In the genomic region with DNA sequence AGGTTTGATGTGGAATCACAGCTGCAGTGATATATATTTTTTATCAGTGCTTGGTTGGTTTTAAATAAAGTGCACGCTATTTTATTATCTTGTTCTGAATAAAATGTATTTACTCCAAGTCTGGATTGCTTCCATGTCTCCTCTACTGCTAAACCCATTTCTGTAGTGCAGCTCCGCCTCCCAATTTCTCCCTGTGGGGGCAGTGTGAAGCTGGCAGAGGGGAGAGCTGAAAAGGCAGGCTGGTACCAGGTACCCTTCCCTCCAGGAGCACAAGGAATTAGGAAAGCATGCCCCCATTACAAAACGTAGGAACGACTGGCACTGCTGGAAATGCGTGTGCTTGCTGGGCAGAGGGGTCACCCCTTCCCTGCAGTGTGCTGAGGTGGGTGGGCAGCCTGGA, we compare ENCODE assay signal across 16 cellular contexts. TPM values are rescaled to one million over a fixed set of nuclear protein-coding genes. Genes with fewer than 3 reads are reported as not detected.
DNase-seq lines count a peak whose midpoint lies in the region; ATAC-seq, FAIRE-seq and TF ChIP-seq lines count a peak whose summit lies in the region.
"Had no signal": no experiment of that assay in that cellular context is flagged by ENCODE, and none has a peak within 500 bp of the region (broad histone marks: within the 10 kb centered on the region; RNA-seq: fewer than 3 reads in every experiment).

No MANE protein-coding gene starts in this region.

- TF ChIP-seq POLR2A in GM12892 (IDR thresholded peaks at IDR 0.05; ENCODE audit: low read depth, low read length), result no peak

- TF ChIP-seq CTCF in SK-N-SH (IDR thresholded peaks at IDR 0.05), result no peak
- no peak for TF ChIP-seq CTCF in WTC11 (IDR thresholded peaks at IDR 0.05)

- TF ChIP-seq EP300 in SK-N-SH (IDR thresholded peaks at IDR 0.05; ENCODE audit: borderline replicate concordance in 1 of 2, low read depth in 1 of 2, low read length in 1 of 2), result no peak

- H3K36me3 ChIP-seq in SK-N-SH (replicated peaks in 1 of 2; ENCODE audit: control insufficient read depth in 1 of 2, insufficient read depth in 2 of 2, low read length in 1 of 2), result peaks cover 6 to 34% of the 10 kb centered on the region in 2 experiments
- H3K36me3 ChIP-seq in neuronal stem cell (replicated peaks in 1 of 2; ENCODE audit: control insufficient read depth in 2 of 2, insufficient read depth in 2 of 2, low read length in 2 of 2), result peaks cover 41 to 73% of the 10 kb centered on the region in 2 donors

- 98% methylated on average over 2 of the region's 5 CpGs for WGBS in SK-N-SH (ENCODE audit: low lambda C conversion rate)
- no CpG with 5 or more reads among the region's 5 CpGs for WGBS in neuronal stem cell (ENCODE audit: extremely low coverage in 2 of 2, insufficient read length in 2 of 2, insufficient replicate concordance in 1 of 2), 2 donors

- H3K4me3 ChIP-seq in SK-N-SH (ENCODE audit: low read depth in 2 of 2, low read length in 1 of 2) (no peak overlapping the region), neuronal stem cell (ENCODE audit: low read length in 2 of 2) (no peak overlapping the region)

- no peak overlapping the region for H4K91ac ChIP-seq in neuronal stem cell (ENCODE audit: low read depth, low read length, poor library complexity)

- H3K27me3 Mint-ChIP-seq in WTC11 (ENCODE audit: low read depth), result no peaks in the 10 kb centered on the region; the same call in 1 of the 2 replicates

- CTCF ChIA-PET in SK-N-SH (lab: Yijun Ruan, JAX) (interaction anchor here (1.0 to 5.8 kb wide), 7 partner anchors 8 to 206 kb away, joined by 3 to 21 read pairs (median 5); no protein-coding TSS in a partner anchor), WTC11 (lab: Charles Lee) (interaction anchor here (0.7 to 1.8 kb wide), 6 partner anchors 8 to 892 kb away, joined by 3 to 7 read pairs (median 3); a partner anchor contains a TSS)

- no peak overlapping the region for H3K23ac ChIP-seq in neuronal stem cell (ENCODE audit: low read depth, low read length, poor library complexity)

- peak overlapping the region; percentile 51 for H2AK5ac ChIP-seq in neuronal stem cell (ENCODE audit: low read depth, low read length)

- H2AFZ ChIP-seq in SK-N-SH (ENCODE audit: low read depth) (no peak overlapping the region), neuronal stem cell (ENCODE audit: low read length) (no peak overlapping the region)

- no peak overlapping the region for H2BK12ac ChIP-seq in neuronal stem cell (ENCODE audit: low read length)

- H3K9me2 ChIP-seq in SK-N-SH, result no peaks in the 10 kb centered on the region

- POLR2A ChIA-PET in SK-N-SH (lab: Yijun Ruan, JAX), result interaction anchor here (1.7 kb wide), 1 partner anchor 9 kb away, joined by 5 read pairs; a partner anchor contains a TSS
- POLR2A ChIA-PET in WTC11 (lab: Charles Lee), result interaction anchor here (0.9 to 1.2 kb wide), 3 partner anchors 8 to 16 kb away, joined by 3 to 11 read pairs (median 8); a partner anchor contains a TSS

- no peak overlapping the region for H3K4ac ChIP-seq in neuronal stem cell (ENCODE audit: low read length)

- peak overlapping the region; percentile 29; the same call in 1 of the 2 replicates for H3K4me3 Mint-ChIP-seq in WTC11

- H3K9ac ChIP-seq in SK-N-SH (no peak overlapping the region), neuronal stem cell (ENCODE audit: low read depth, low read length, poor library complexity) (no peak overlapping the region)

- DNase-seq in SK-N-SH (peak; percentile 37), GM12892 (ENCODE audit: insufficient read length) (no peak), WTC11 (ENCODE audit: low spot score) (no peak), neuronal stem cell (ENCODE audit: low spot score) (no peak), NCI-H1436 (lab: John Stamatoyannopoulos, UW) (no peak)
- DNase-seq: activated CD4-positive, alpha-beta T cell treated with anti-CD3 and anti-CD28 coated beads for 48 hours; activated effector memory CD4-positive, alpha-beta T cell treated with Interleukin-2 at 50 U/mL for 16 hours; effector CD4-positive, alpha-beta T cell; mammary epithelial cell; MV-4-11 had no signal

- peak overlapping the region; percentile 13 for H3K14ac ChIP-seq in neuronal stem cell (ENCODE audit: low read length)

- peaks cover 12% of the 10 kb centered on the region for H3K79me2 ChIP-seq in SK-N-SH (ENCODE audit: insufficient read depth)

- H3F3A ChIP-seq in SK-N-SH (replicated peaks; ENCODE audit: insufficient read depth), result no peaks in the 10 kb centered on the region

- no peaks in the 10 kb centered on the region for H4K20me1 ChIP-seq in SK-N-SH (ENCODE audit: insufficient read depth)

- H3K18ac ChIP-seq in neuronal stem cell (ENCODE audit: low read length), result peak overlapping the region; percentile 77

- ATAC-seq in SK-N-SH treated with all-trans-retinoic acid at 6 μM for 48 hours (no peak), WTC11 (no peak), HG02885 (IDR thresholded peaks at IDR 0.05; ENCODE audit: poor library complexity, unreplicated experiment) (no peak), HG02938 (IDR thresholded peaks at IDR 0.05; ENCODE audit: unreplicated experiment) (no peak)

- FAIRE-seq in GM12892 (lab: Jason Lieb, UNC), result peak; percentile 64
- FAIRE-seq: pancreas had no signal

- no peaks in the 10 kb centered on the region for H3K9me3 Mint-ChIP-seq in WTC11

- H2BK5ac ChIP-seq in neuronal stem cell (ENCODE audit: low read length), result peak overlapping the region; percentile 77

- H3K27ac ChIP-seq in SK-N-SH (ENCODE audit: low read depth in 2 of 2, low read length in 1 of 2), result no peak overlapping the region; a peak in 1 of 4 replicates
- H3K27ac ChIP-seq in neuronal stem cell (replicated peaks; ENCODE audit: low read length), result no peak overlapping the region
- H3K27ac ChIP-seq: pancreas, spleen had no signal

- no peak overlapping the region for H4K8ac ChIP-seq in neuronal stem cell (ENCODE audit: low read depth, low read length)

- no peak overlapping the region for H3K4me2 ChIP-seq in SK-N-SH
- no peak overlapping the region for H3K4me2 ChIP-seq in neuronal stem cell (ENCODE audit: insufficient read depth, low read length, poor library complexity, severe bottlenecking)

- H3K4me1 Mint-ChIP-seq in WTC11, result peaks cover 20% of the 10 kb centered on the region

- peak overlapping the region; percentile 49 for H2BK120ac ChIP-seq in neuronal stem cell (ENCODE audit: low read depth, low read length)

- H3K27me3 ChIP-seq in SK-N-SH (ENCODE audit: insufficient read depth) (no peaks in the 10 kb centered on the region), neuronal stem cell (ENCODE audit: control insufficient read depth in 3 of 3, insufficient read depth in 3 of 3, low read depth in 1 of 3, low read length in 3 of 3) (no peaks in the 10 kb centered on the region)
- H3K27me3 ChIP-seq: pancreas had no signal

- H3K4me1 ChIP-seq in SK-N-SH (ENCODE audit: control insufficient read depth in 1 of 2, insufficient read depth in 2 of 2, low read depth in 1 of 2, low read length in 1 of 2), result peaks cover 7 to 28% of the 10 kb centered on the region in 2 experiments; a peak in 3 of 4 replicates
- peaks cover 11 to 15% of the 10 kb centered on the region in 2 donors for H3K4me1 ChIP-seq in neuronal stem cell (ENCODE audit: control insufficient read depth in 2 of 2, insufficient read depth in 1 of 2, low read depth in 1 of 2, low read length in 2 of 2)

- H3K79me1 ChIP-seq in neuronal stem cell (ENCODE audit: low read depth, low read length), result peaks cover 11% of the 10 kb centered on the region

- H2BK15ac ChIP-seq in neuronal stem cell (ENCODE audit: low read length), result peak overlapping the region; percentile 7

- no peaks in the 10 kb centered on the region for H3K9me3 ChIP-seq in SK-N-SH
- no peaks in the 10 kb centered on the region for H3K9me3 ChIP-seq in neuronal stem cell (replicated peaks in 1 of 2; ENCODE audit: control insufficient read depth in 2 of 2, insufficient read depth in 1 of 2, low read depth in 1 of 2, low read length in 2 of 2)
- H3K9me3 ChIP-seq: pancreas, spleen had no signal

- H3K27ac Mint-ChIP-seq in WTC11, result no peak overlapping the region

- TF ChIP-seq RAD21 in SK-N-SH (IDR thresholded peaks at IDR 0.05; ENCODE audit: low read length), result no peak

- peaks cover 16% of the 10 kb centered on the region for H3K36me3 Mint-ChIP-seq in WTC11

TF ChIP-seq in SK-N-SH treated with all-trans-retinoic acid at 6 μM for 48 hours, 23 proteins besides CTCF, POLR2A, EP300 and RAD21 (continues in another document):
- TF ChIP-seq ARNTL (CRISPR knock-in tag; IDR thresholded peaks at IDR 0.05; ENCODE audit: borderline replicate concordance, low read depth), result no peak

RNA-seq across cellular contexts. Expression of a gene that starts 0.9 kb away (rescaled TPM):
- 62.2 and 66.9 TPM in 2 replicates for polyA plus RNA-seq in SK-N-SH (2012; rRNA removed)
- polyA plus RNA-seq in SK-N-SH (2012; cell fraction: cytosol; rRNA removed), result 30.0 and 50.0 TPM in 2 replicates
- 225 and 315 TPM in 2 replicates for polyA plus RNA-seq in SK-N-SH (2012; cell fraction: nucleus; rRNA removed)
- polyA plus RNA-seq in GM12892 (2012; ENCODE audit: missing spikeins), result 4.3 TPM
- 110 to 114 TPM (median 114 TPM) in 3 replicates for total RNA-seq in WTC11 (2021)
- polyA plus RNA-seq in neuronal stem cell (2013, experiment 1 of 2), result 90.5 TPM
- polyA plus RNA-seq in neuronal stem cell (2013, experiment 2 of 2), result 91.3 TPM

RNA-seq across cellular contexts. Expression of a gene that starts 9.4 kb away (rescaled TPM):
- 38.0 and 52.7 TPM in 2 replicates for polyA plus RNA-seq in SK-N-SH (2012; rRNA removed)
- 33.3 and 44.2 TPM in 2 replicates for polyA plus RNA-seq in SK-N-SH (2012; cell fraction: cytosol; rRNA removed)
- polyA plus RNA-seq in SK-N-SH (2012; cell fraction: nucleus; rRNA removed), result 23.4 and 25.2 TPM in 2 replicates
- 49.8 TPM for polyA plus RNA-seq in GM12892 (2012; ENCODE audit: missing spikeins)
- total RNA-seq in WTC11 (2021), result 24.1 to 26.8 TPM (median 25.1 TPM) in 3 replicates
- polyA plus RNA-seq in neuronal stem cell (2013, experiment 1 of 2), result 64.1 TPM
- polyA plus RNA-seq in neuronal stem cell (2013, experiment 2 of 2), result 63.1 TPM

RNA-seq across cellular contexts. Expression of a gene that starts 16.9 kb away (rescaled TPM):
- 44.0 and 58.9 TPM in 2 replicates for polyA plus RNA-seq in SK-N-SH (2012; rRNA removed)
- 36.1 and 49.0 TPM in 2 replicates for polyA plus RNA-seq in SK-N-SH (2012; cell fraction: cytosol; rRNA removed)
- polyA plus RNA-seq in SK-N-SH (2012; cell fraction: nucleus; rRNA removed), result 55.2 and 72.4 TPM in 2 replicates
- polyA plus RNA-seq in GM12892 (2012; ENCODE audit: missing spikeins), result 103 TPM
- total RNA-seq in WTC11 (2021), result 103 to 116 TPM (median 105 TPM) in 3 replicates
- 80.3 TPM for polyA plus RNA-seq in neuronal stem cell (2013, experiment 1 of 2)
- 77.6 TPM for polyA plus RNA-seq in neuronal stem cell (2013, experiment 2 of 2)

RNA-seq across cellular contexts. Expression of a gene that starts 28.6 kb away (rescaled TPM):
- polyA plus RNA-seq in SK-N-SH (2012; rRNA removed), result 0.13 TPM in 1 of 2 replicates, not detected in the other
- 0.03 TPM in 1 of 2 replicates, not detected in the other for polyA plus RNA-seq in SK-N-SH (2012; cell fraction: cytosol; rRNA removed)
- polyA plus RNA-seq in SK-N-SH (2012; cell fraction: nucleus; rRNA removed), result 0.17 and 0.39 TPM in 2 replicates
- 62.6 TPM for polyA plus RNA-seq in GM12892 (2012; ENCODE audit: missing spikeins)
- 10.2 to 12.1 TPM (median 11.5 TPM) in 3 replicates for total RNA-seq in WTC11 (2021)
- 44.3 TPM for polyA plus RNA-seq in neuronal stem cell (2013, experiment 1 of 2)
- 45.8 TPM for polyA plus RNA-seq in neuronal stem cell (2013, experiment 2 of 2)

RNA-seq across cellular contexts. Expression of a gene that starts 48.2 kb away (rescaled TPM):
- polyA plus RNA-seq in SK-N-SH (2012; rRNA removed), result not detected in 2 replicates
- polyA plus RNA-seq in SK-N-SH (2012; cell fraction: cytosol; rRNA removed), result not detected in 2 replicates
- not detected in 2 replicates for polyA plus RNA-seq in SK-N-SH (2012; cell fraction: nucleus; rRNA removed)
- polyA plus RNA-seq in GM12892 (2012; ENCODE audit: missing spikeins), result 2.9 TPM
- total RNA-seq in WTC11 (2021), result 0.53 to 1.0 TPM (median 0.73 TPM) in 3 replicates
- polyA plus RNA-seq in neuronal stem cell (2013, experiment 1 of 2), result 0.21 TPM
- 0.24 TPM for polyA plus RNA-seq in neuronal stem cell (2013, experiment 2 of 2)
- total RNA-seq: mammary epithelial cell had no signal
- polyA plus RNA-seq: AG04450, mammary epithelial cell had no signal
